ENCODE assay signal across 8 cellular contexts in the genomic region with DNA sequence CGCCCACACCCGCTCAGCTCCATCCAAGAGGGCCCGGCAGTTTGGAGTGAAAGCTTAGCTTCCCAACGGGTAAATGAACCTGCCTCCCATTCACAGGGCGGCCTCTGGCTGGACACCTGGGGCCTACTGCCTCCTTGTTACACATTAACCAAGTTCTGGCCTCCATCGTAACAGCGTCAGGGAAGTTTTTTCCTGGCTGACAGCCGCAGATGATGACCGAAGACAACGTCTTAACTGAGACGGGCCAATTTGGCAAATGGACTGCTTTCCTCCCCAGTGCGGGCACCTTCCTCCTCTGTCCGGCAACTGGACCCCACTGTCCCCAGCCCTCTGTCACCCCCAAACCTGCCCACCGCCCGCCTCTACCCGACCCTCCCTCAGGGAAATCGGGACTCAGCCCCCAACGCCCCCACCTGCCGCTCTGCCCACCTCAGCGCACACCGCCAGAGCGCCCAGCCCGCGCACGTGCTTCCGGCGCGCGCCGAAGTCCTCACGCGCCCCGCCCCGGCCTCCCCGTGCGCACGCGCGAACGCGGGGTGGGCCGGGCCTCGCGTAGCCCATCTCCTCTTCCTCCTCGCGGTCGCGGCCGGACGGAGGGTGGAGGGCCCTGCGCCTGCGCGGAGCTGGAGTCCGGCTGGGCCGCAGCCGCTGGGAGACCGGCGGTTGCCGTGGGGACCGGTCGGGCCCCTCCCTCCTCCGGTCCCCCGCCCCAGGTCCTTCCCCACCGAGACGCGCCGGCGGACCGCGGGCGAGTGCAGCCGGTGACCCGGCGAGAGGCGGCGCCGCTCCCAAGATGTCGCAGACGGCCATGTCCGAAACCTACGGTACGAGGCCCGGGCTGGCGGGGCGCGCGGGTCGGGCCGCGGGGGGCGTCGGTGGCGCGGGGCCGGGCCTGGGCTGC.
DNase-seq lines count a peak whose midpoint lies in the region; ATAC-seq lines count a peak whose summit lies in the region.

A gene with protein sequence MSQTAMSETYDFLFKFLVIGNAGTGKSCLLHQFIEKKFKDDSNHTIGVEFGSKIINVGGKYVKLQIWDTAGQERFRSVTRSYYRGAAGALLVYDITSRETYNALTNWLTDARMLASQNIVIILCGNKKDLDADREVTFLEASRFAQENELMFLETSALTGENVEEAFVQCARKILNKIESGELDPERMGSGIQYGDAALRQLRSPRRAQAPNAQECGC (plus strand): TSS at position 565 of the 901 bp plus-strand sequence. CDS start 229 bp downstream, at position 794.

- DNase-seq in AML-193 (lab: John Stamatoyannopoulos, UW) (peak; percentile 59 to 77), NCI-H82 (lab: John Stamatoyannopoulos, UW) (peak; percentile 90), medulla oblongata (ENCODE audit: extremely low spot score) (peak; percentile 93)
- peak; percentile 90 for DNase-seq in activated CD8-positive, alpha-beta memory T cell treated with anti-CD3 and anti-CD28 coated beads for 24 hours
- DNase-seq in effector CD8-positive, alpha-beta T cell (lab: John Stamatoyannopoulos, UW): peak; percentile 66
- DNase-seq in stimulated activated CD4-positive, alpha-beta T cell treated with anti-CD3 and anti-CD28 coated beads, TNF-alpha, amount 100 ng/mL, for 48 hours (ENCODE audit: low read depth in 3 of 3): peak; percentile 53 to 58 (median 56)

- ATAC-seq in GM19043 (IDR thresholded peaks at IDR 0.05; ENCODE audit: low read depth, unreplicated experiment): peak; percentile 74
- ATAC-seq in HG03342 (IDR thresholded peaks at IDR 0.05; ENCODE audit: unreplicated experiment): peak; percentile 90

Comparison
In these comparisons a context has a peak if more than half of its experiments do, and no peak if none do; other contexts are left out.
1. Peak in every context shown above with its lines: DNase-seq and ATAC-seq.